Comparison of ENCODE assay signal across 21 cellular contexts in the genomic region with DNA sequence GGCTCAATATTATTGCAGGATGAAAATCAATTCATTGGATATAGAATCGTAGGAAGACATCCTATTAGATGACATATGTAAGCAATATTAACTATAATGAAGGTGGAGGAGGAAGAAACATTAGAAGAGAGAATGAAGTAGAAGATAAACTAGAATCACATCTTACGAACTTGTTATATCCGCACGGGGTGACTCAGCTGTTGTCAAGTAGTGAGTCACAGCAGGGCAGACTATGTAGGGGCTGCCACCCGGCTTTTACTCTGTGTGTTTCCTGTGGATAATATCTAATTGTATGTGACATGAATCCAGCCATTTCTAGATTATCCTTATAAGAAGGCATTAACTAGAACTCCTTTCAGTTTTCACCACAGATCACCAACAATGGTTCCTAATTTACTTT.
A peak's percentile ranks its signal among the peaks of the same experiment; 100 is the strongest.
DNase-seq lines count a peak whose midpoint lies in the region; ATAC-seq, FAIRE-seq and TF ChIP-seq lines count a peak whose summit lies in the region.
"Had no signal": no experiment of that assay in that cellular context is flagged by ENCODE, and none has a peak within 500 bp of the region (broad histone marks: within the 10 kb centered on the region; RNA-seq: fewer than 3 reads in every experiment).

No MANE protein-coding gene starts in this region.

- H3K27ac ChIP-seq in VCaP = 0 out of 2 replicates have a peak overlapping the region, but pooled peaks have one; percentile 5
- H3K27ac ChIP-seq: neural progenitor cell, uterus had no signal

- DNase-seq in Caki2 (ENCODE audit: low read depth) (peak; percentile 50), NCI-H146 (lab: John Stamatoyannopoulos, UW) (peak; percentile 54), kidney glomerular epithelial cell (lab: John Stamatoyannopoulos, UW) (peak; percentile 6), D721Med (ENCODE audit: insufficient read length, low spot score) (no peak), SIG-M5 (lab: John Stamatoyannopoulos, UW) (no peak), activated gamma-delta T cell treated with Interleukin-2 at 50 U/mL for 16 hours (no peak)
- DNase-seq: activated CD4-positive, alpha-beta T cell treated with anti-CD3 and anti-CD28 coated beads for 48 hours; activated CD8-positive, alpha-beta memory T cell treated with anti-CD3 and anti-CD28 coated beads, Interleukin-2, amount 10 ng/mL, durations not matched to agents 7 days and 5 days; CD4-positive, alpha-beta T cell; erythroblast; foreskin melanocyte; islet precursor cell; NCI-H1417 treated with DMSO at 0.1 percent for 48 hours; NCI-H2171; NCI-H524 treated with DMSO at 0.1 percent for 48 hours; SHP77; uterus had no signal

- in situ Hi-C loops in Caki2 (cut with HindIII; ENCODE audit: low pct_unique_long_range_greater_than_20kb, low sequenced_read_pairs) = no loop called here

- ATAC-seq in GM18873 (IDR thresholded peaks at IDR 0.05; ENCODE audit: low FRiP score, unreplicated experiment) = no peak
- ATAC-seq: activated CD8-positive, alpha-beta memory T cell treated with anti-CD3 and anti-CD28 coated beads, Interleukin-2, amount 10 ng/mL, durations not matched to agents 7 days and 5 days; activated naive CD4-positive, alpha-beta T cell treated with anti-CD3 and anti-CD28 coated beads, Interleukin-2, amount 50 U/mL, for 72 hours had no signal

- FAIRE-seq in D721Med (lab: Jason Lieb, UNC) = no peak

- TF ChIP-seq CTCF in VCaP (conservative IDR thresholded peaks at IDR 0.05) (no peak), D721Med (IDR thresholded peaks at IDR 0.05; ENCODE audit: insufficient read depth, missing control alignments) (no peak)

Comparison
In these comparisons a context has a peak if more than half of its experiments do, and no peak if none do; other contexts are left out.
1. DNase-seq: peak in Caki2 (single experiment), NCI-H146 (single experiment) and kidney glomerular epithelial cell (single experiment); none in D721Med (single experiment), SIG-M5 (single experiment) and activated gamma-delta T cell treated with Interleukin-2 at 50 U/mL for 16 hours (single experiment).